Comparison of ENCODE assay signal across 17 cellular contexts in genomic region chr6:151269318-151269995, GRCh38. TPM values are rescaled to one million over a fixed set of nuclear protein-coding genes. Genes with fewer than 3 reads are reported as not detected.
DNase-seq lines count a peak whose midpoint lies in the region; ATAC-seq and TF ChIP-seq lines count a peak whose summit lies in the region.
"Had no signal": no experiment of that assay in that cellular context is flagged by ENCODE, and none has a peak within 500 bp of the region (broad histone marks: within the 10 kb centered on the region; RNA-seq: fewer than 3 reads in every experiment).

No MANE protein-coding gene starts in this region.

- no peaks in the 10 kb centered on the region for H3K4me1 Mint-ChIP-seq in stimulated activated naive B cell treated with anti-CD40 and anti-IgM and Interleukin-4, amounts not matched to agents 10 μg/mL and 1 μg/mL and 100 μg/mL, for 72 hours
- H3K4me1 Mint-ChIP-seq: stimulated activated memory B cell treated with anti-CD40 and anti-IgM and Interleukin-4, amounts not matched to agents 10 μg/mL and 1 μg/mL and 100 μg/mL, for 72 hours had no signal

- peak overlapping the region; percentile 22 for H3K4me3 ChIP-seq in ACC112 (ENCODE audit: low read depth, low read length)
- H3K4me3 ChIP-seq in epithelial cell of esophagus (ENCODE audit: low read length), result no peak overlapping the region
- H3K4me3 ChIP-seq in mesenchymal stem cell (ENCODE audit: insufficient read depth in 1 of 2, low read depth in 1 of 2, low read length in 2 of 2), result peak overlapping the region in 1 of 2 experiments; percentile 20
- H3K4me3 ChIP-seq: BLaER1 treated with 17β-estradiol and CSF1 and Interleukin-3, amounts not matched to agents 10 nM and 100 nM; coronary artery had no signal

- no peak for TF ChIP-seq CTCF in epithelial cell of esophagus (IDR thresholded peaks at IDR 0.05; ENCODE audit: insufficient read depth, low read depth, low read length, missing control alignments)
- no peak for TF ChIP-seq CTCF in GM13976 (IDR thresholded peaks at IDR 0.05; ENCODE audit: borderline replicate concordance, control extremely low read depth, extremely low read depth, insufficient read depth, missing control alignments)

- no peak overlapping the region for H2AK5ac ChIP-seq in mesenchymal stem cell (ENCODE audit: low read length, severe bottlenecking)

- no peaks in the 10 kb centered on the region for H3K36me3 Mint-ChIP-seq in stimulated activated naive B cell treated with anti-CD40 and anti-IgM and Interleukin-4, amounts not matched to agents 10 μg/mL and 1 μg/mL and 100 μg/mL, for 72 hours
- H3K36me3 Mint-ChIP-seq: activated naive CD4-positive, alpha-beta T cell treated with anti-CD3 and anti-CD28 coated beads, Interleukin-2, amount 50 U/mL, for 72 hours; stimulated activated memory B cell treated with anti-CD40 and anti-IgM and Interleukin-4, amounts not matched to agents 10 μg/mL and 1 μg/mL and 100 μg/mL, for 72 hours had no signal

- no peak overlapping the region for H2BK5ac ChIP-seq in mesenchymal stem cell (ENCODE audit: low read depth, low read length, poor library complexity, severe bottlenecking)

- H3K18ac ChIP-seq in mesenchymal stem cell (ENCODE audit: low read depth in 1 of 2, low read length in 2 of 2), result no peak overlapping the region

- peak; percentile 69 for DNase-seq in HS-5 (ENCODE audit: low read depth)
- DNase-seq in epithelial cell of esophagus (ENCODE audit: low read depth), result peak; percentile 83
- DNase-seq in mesenchymal stem cell, result peak; percentile 45
- DNase-seq in stimulated activated naive B cell treated with anti-CD40 and anti-IgM and Interleukin-4, amounts not matched to agents 10 μg/mL and 1 μg/mL and 100 μg/mL, for 72 hours, result no peak
- no peak for DNase-seq in NAMALWA (ENCODE audit: low spot score)
- DNase-seq in GM13976 (ENCODE audit: low spot score), result no peak
- DNase-seq: activated CD4-positive, CD25-positive, alpha-beta regulatory T cell; activated CD8-positive, alpha-beta memory T cell treated with anti-CD3 and anti-CD28 coated beads, Interleukin-2, amount 50 U/mL, for 4 hours; NCI-H2107; stimulated activated CD4-positive, alpha-beta T cell treated with anti-CD3 and anti-CD28 coated beads, Interleukin-4, amount 100 ng/mL, for 24 hours had no signal

- no peak overlapping the region for H2BK120ac ChIP-seq in mesenchymal stem cell (ENCODE audit: low read depth, low read length)

- H3K23ac ChIP-seq in mesenchymal stem cell (ENCODE audit: low read length in 2 of 2), result no peak overlapping the region

- H4K91ac ChIP-seq in mesenchymal stem cell (ENCODE audit: low read length), result no peak overlapping the region

- H2BK12ac ChIP-seq in mesenchymal stem cell (ENCODE audit: low read length in 2 of 2), result no peak overlapping the region

- H3K4ac ChIP-seq in mesenchymal stem cell (ENCODE audit: low read depth in 1 of 2, low read length in 2 of 2), result no peak overlapping the region

- H3K9me3 ChIP-seq in mesenchymal stem cell (ENCODE audit: control insufficient read depth, low read length), result no peaks in the 10 kb centered on the region
- H3K9me3 ChIP-seq: BLaER1 treated with 17β-estradiol and CSF1 and Interleukin-3, amounts not matched to agents 10 nM and 100 nM had no signal

- H3K36me3 ChIP-seq in ACC112 (ENCODE audit: insufficient read depth, low read length), result no peaks in the 10 kb centered on the region
- H3K36me3 ChIP-seq in mesenchymal stem cell (ENCODE audit: control insufficient read depth in 1 of 2, insufficient read depth in 2 of 2, low read depth in 1 of 2, low read length in 2 of 2), result no peaks in the 10 kb centered on the region

- H3K14ac ChIP-seq in mesenchymal stem cell (ENCODE audit: low read length in 2 of 2), result no peak overlapping the region

- H3K79me1 ChIP-seq in mesenchymal stem cell (replicated peaks; ENCODE audit: low read length, poor library complexity, severe bottlenecking), result peaks cover 11% of the 10 kb centered on the region

- H3K27me3 Mint-ChIP-seq in stimulated activated naive B cell treated with anti-CD40 and anti-IgM and Interleukin-4, amounts not matched to agents 10 μg/mL and 1 μg/mL and 100 μg/mL, for 72 hours, result no peaks in the 10 kb centered on the region

- no peaks in the 10 kb centered on the region for H3K9me3 Mint-ChIP-seq in stimulated activated naive B cell treated with anti-CD40 and anti-IgM and Interleukin-4, amounts not matched to agents 10 μg/mL and 1 μg/mL and 100 μg/mL, for 72 hours
- H3K9me3 Mint-ChIP-seq: activated naive CD4-positive, alpha-beta T cell treated with anti-CD3 and anti-CD28 coated beads, Interleukin-2, amount 50 U/mL, for 72 hours; stimulated activated memory B cell treated with anti-CD40 and anti-IgM and Interleukin-4, amounts not matched to agents 10 μg/mL and 1 μg/mL and 100 μg/mL, for 72 hours had no signal

- no peak for ATAC-seq in stimulated activated naive B cell treated with anti-CD40 and anti-IgM and Interleukin-4, amounts not matched to agents 10 μg/mL and 1 μg/mL and 100 μg/mL, for 72 hours (replicated peaks)
- ATAC-seq in GM21825 (IDR thresholded peaks at IDR 0.05; ENCODE audit: unreplicated experiment), result no peak
- ATAC-seq: activated naive CD4-positive, alpha-beta T cell treated with anti-CD3 and anti-CD28 coated beads, Interleukin-2, amount 50 U/mL, for 72 hours; stimulated activated memory B cell treated with anti-CD40 and anti-IgM and Interleukin-4, amounts not matched to agents 10 μg/mL and 1 μg/mL and 100 μg/mL, for 72 hours had no signal

- H3K4me1 ChIP-seq in ACC112 (ENCODE audit: control insufficient read depth, insufficient read depth, low read length, unreplicated experiment) (peaks cover 30% of the 10 kb centered on the region), mesenchymal stem cell (ENCODE audit: control insufficient read depth, insufficient read depth, low read depth, low read length) (peaks cover 2% of the 10 kb centered on the region)

- in situ Hi-C loops in GM13976 (cut with MboI; ENCODE audit: low sequenced_read_pairs, unreplicated experiment), result no loop called here

- H2AFZ ChIP-seq in ACC112 (ENCODE audit: low read length, unreplicated experiment) (peak overlapping the region; percentile 65), mesenchymal stem cell (ENCODE audit: low read depth, low read length) (no peak overlapping the region)

- H3K79me2 ChIP-seq in ACC112 (ENCODE audit: control insufficient read depth, insufficient read depth, low read length, unreplicated experiment), result peaks cover 69% of the 10 kb centered on the region

- H2BK15ac ChIP-seq in mesenchymal stem cell (ENCODE audit: low read depth, poor library complexity, severe bottlenecking), result no peak overlapping the region

- peak overlapping the region; percentile 63 for H3K27ac ChIP-seq in ACC112 (ENCODE audit: low read depth, low read length)
- H3K27ac ChIP-seq in mesenchymal stem cell (ENCODE audit: low read length, poor library complexity, severe bottlenecking), result no peak overlapping the region
- H3K27ac ChIP-seq: HL-60 had no signal

- no peak overlapping the region for H4K8ac ChIP-seq in mesenchymal stem cell (ENCODE audit: low read length)

- no peak overlapping the region for H3K4me2 ChIP-seq in mesenchymal stem cell (ENCODE audit: low read length, poor library complexity, severe bottlenecking)

- 93% methylated on average over 3 of the region's 4 CpGs for WGBS in mesenchymal stem cell

- H3K4me3 Mint-ChIP-seq in stimulated activated naive B cell treated with anti-CD40 and anti-IgM and Interleukin-4, amounts not matched to agents 10 μg/mL and 1 μg/mL and 100 μg/mL, for 72 hours, result no peak overlapping the region
- H3K4me3 Mint-ChIP-seq: stimulated activated memory B cell treated with anti-CD40 and anti-IgM and Interleukin-4, amounts not matched to agents 10 μg/mL and 1 μg/mL and 100 μg/mL, for 72 hours had no signal

- H3K27ac Mint-ChIP-seq in stimulated activated naive B cell treated with anti-CD40 and anti-IgM and Interleukin-4, amounts not matched to agents 10 μg/mL and 1 μg/mL and 100 μg/mL, for 72 hours, result no peak overlapping the region
- H3K27ac Mint-ChIP-seq: activated naive CD4-positive, alpha-beta T cell treated with anti-CD3 and anti-CD28 coated beads, Interleukin-2, amount 50 U/mL, for 72 hours; stimulated activated memory B cell treated with anti-CD40 and anti-IgM and Interleukin-4, amounts not matched to agents 10 μg/mL and 1 μg/mL and 100 μg/mL, for 72 hours had no signal

- H3K27me3 ChIP-seq in ACC112 (ENCODE audit: insufficient read depth, low read length) (no peaks in the 10 kb centered on the region), mesenchymal stem cell (ENCODE audit: control insufficient read depth in 1 of 2, insufficient read depth in 1 of 2, low read length in 2 of 2) (no peaks in the 10 kb centered on the region)
- H3K27me3 ChIP-seq: BLaER1 treated with 17β-estradiol and CSF1 and Interleukin-3, amounts not matched to agents 10 nM and 100 nM had no signal

- peak overlapping the region; percentile 39 for H3K9ac ChIP-seq in mesenchymal stem cell (ENCODE audit: low read length)
- H3K9ac ChIP-seq: BLaER1 treated with 17β-estradiol and CSF1 and Interleukin-3, amounts not matched to agents 10 nM and 100 nM had no signal

RNA-seq across cellular contexts. Expression of gene AKAP12, which starts 29.7 kb away (rescaled TPM):
- polyA plus RNA-seq in mesenchymal stem cell (2013, experiment 1 of 2), result 62.5 TPM
- 58.1 TPM for polyA plus RNA-seq in mesenchymal stem cell (2013, experiment 2 of 2)

Comparison
In these comparisons a context has a peak if more than half of its experiments do, and no peak if none do; other contexts are left out.
1. DNase-seq: peak in HS-5 (single experiment), epithelial cell of esophagus (single experiment) and mesenchymal stem cell (single experiment); none in stimulated activated naive B cell treated with anti-CD40 and anti-IgM and Interleukin-4, amounts not matched to agents 10 μg/mL and 1 μg/mL and 100 μg/mL, for 72 hours (single experiment), NAMALWA (single experiment) and GM13976 (single experiment).